ENCODE assay signal across 8 cellular contexts in genomic region chr2:74002515-74003391, GRCh38. TPM values are rescaled to one million over a fixed set of nuclear protein-coding genes. Genes with fewer than 3 reads are reported as not detected.
A peak's percentile ranks its signal among the peaks of the same experiment; 100 is the strongest.
DNase-seq lines count a peak whose midpoint lies in the region; ATAC-seq and TF ChIP-seq lines count a peak whose summit lies in the region.

No MANE protein-coding gene starts in this region.

- no peaks in the 10 kb centered on the region for H3K27me3 Mint-ChIP-seq in activated naive CD4-positive, alpha-beta T cell treated with anti-CD3 and anti-CD28 coated beads, Interleukin-2, amount 50 U/mL, for 24 hours

- H3K9me3 Mint-ChIP-seq in activated naive CD4-positive, alpha-beta T cell treated with anti-CD3 and anti-CD28 coated beads, Interleukin-2, amount 50 U/mL, for 24 hours, result no peaks in the 10 kb centered on the region

- peaks cover 7% of the 10 kb centered on the region for H3K27me3 ChIP-seq in osteoblast (ENCODE audit: insufficient read depth, low read length)
- H3K27me3 ChIP-seq in tibial nerve, result no peaks in the 10 kb centered on the region

- H3K27ac Mint-ChIP-seq in activated naive CD4-positive, alpha-beta T cell treated with anti-CD3 and anti-CD28 coated beads, Interleukin-2, amount 50 U/mL, for 24 hours, result no peak overlapping the region

- peak in 1 of 2 donors; percentile 80 for TF ChIP-seq EP300 in tibial nerve (IDR thresholded peaks at IDR 0.05)

- peaks cover 46% of the 10 kb centered on the region for H3K4me1 ChIP-seq in osteoblast (ENCODE audit: insufficient read depth, low read length)
- H3K4me1 ChIP-seq in tibial nerve, result peaks cover 0 to 75% (median 28%) of the 10 kb centered on the region in 4 donors

- H3K4me2 ChIP-seq in osteoblast (ENCODE audit: insufficient read depth, low read length), result peak overlapping the region; percentile 98

- H3K4me1 Mint-ChIP-seq in activated naive CD4-positive, alpha-beta T cell treated with anti-CD3 and anti-CD28 coated beads, Interleukin-2, amount 50 U/mL, for 24 hours, result peaks cover 84% of the 10 kb centered on the region

- H3K36me3 Mint-ChIP-seq in activated naive CD4-positive, alpha-beta T cell treated with anti-CD3 and anti-CD28 coated beads, Interleukin-2, amount 50 U/mL, for 24 hours, result peaks cover 5% of the 10 kb centered on the region

- peak overlapping the region; percentile 88 for H3K4me3 Mint-ChIP-seq in activated naive CD4-positive, alpha-beta T cell treated with anti-CD3 and anti-CD28 coated beads, Interleukin-2, amount 50 U/mL, for 24 hours

- peak overlapping the region; percentile 80 for H3K27ac ChIP-seq in osteoblast (ENCODE audit: low read depth, low read length)
- peak overlapping the region in 3 of 4 donors; percentile 6 to 85 (median 73) for H3K27ac ChIP-seq in tibial nerve

- H3K79me2 ChIP-seq in osteoblast (ENCODE audit: insufficient read depth, low read length), result peaks cover 25% of the 10 kb centered on the region

- H3K9me3 ChIP-seq in osteoblast (ENCODE audit: low read depth, low read length), result no peaks in the 10 kb centered on the region
- no peaks in the 10 kb centered on the region for H3K9me3 ChIP-seq in tibial nerve

- H3K4me3 ChIP-seq in osteoblast (ENCODE audit: insufficient read depth, low read length) (peak overlapping the region; percentile 87), tibial nerve (peak overlapping the region; percentile 45 to 73 (median 48))

- TF ChIP-seq POLR2A in tibial nerve (IDR thresholded peaks at IDR 0.05), result peak; percentile 22 to 81

- intact Hi-C loops in Right ventricle myocardium inferior (cut with DNase I), result loop anchor here (2.0 to 5.0 kb wide), 2 partner anchors 32 to 75 kb away; partner anchors contain the start of gene DGUOK

- H3K36me3 ChIP-seq in osteoblast (ENCODE audit: insufficient read depth, low read length) (no peaks in the 10 kb centered on the region), tibial nerve (no peaks in the 10 kb centered on the region)

- DNase-seq in D341Med (ENCODE audit: low spot score), result peak; percentile 95
- DNase-seq in HuH-7 (ENCODE audit: low spot score), result peak; percentile 94
- peak; percentile 68 to 86 for DNase-seq in SHP77 (lab: John Stamatoyannopoulos, UW)
- DNase-seq in Right ventricle myocardium inferior (ENCODE audit: missing footprints), result peak; percentile 93
- DNase-seq in osteoblast (ENCODE audit: insufficient read length, low spot score, missing footprints), result peak; percentile 99
- peak; percentile 62 to 76 for DNase-seq in tibial nerve (ENCODE audit: low spot score in 2 of 2)

- ATAC-seq in GM21515 (IDR thresholded peaks at IDR 0.05; ENCODE audit: unreplicated experiment), result peak; percentile 91
- peak; percentile 99 for ATAC-seq in Right ventricle myocardium inferior

- whole genome bisulfite sequencing in tibial nerve, 2 donors, result 0 to 3% methylated on average over 26 to 42 of the region's 68 CpGs

- TF ChIP-seq CTCF in osteoblast (IDR thresholded peaks at IDR 0.05; ENCODE audit: extremely low read depth, low read depth, low read length) (no peak), tibial nerve (IDR thresholded peaks at IDR 0.05) (peak in 2 of 5 experiments; percentile 38 to 61)

- peaks cover 53% of the 10 kb centered on the region for H4K20me1 ChIP-seq in osteoblast (ENCODE audit: insufficient read depth, low read length)

- peak overlapping the region; percentile 85 for H2AFZ ChIP-seq in osteoblast (ENCODE audit: low read length)

RNA-seq across cellular contexts. Expression of gene TET3, which starts 18.0 kb away (rescaled TPM):
- total RNA-seq in Right ventricle myocardium inferior, result 2.6 TPM
- 4.7 and 8.0 TPM in 2 replicates for total RNA-seq in osteoblast
- 10 to 100 TPM in 1 of 4 donors, 1 to 10 TPM in 3; 4.3 to 14.1 (median 6.6) TPM for total RNA-seq in tibial nerve

Comparison
In these comparisons a context has a peak if more than half of its experiments do, and no peak if none do; other contexts are left out.
1. Peak in every context shown above with its lines: DNase-seq, ATAC-seq, H3K4me3 ChIP-seq and H3K27ac ChIP-seq.